Comparison of ENCODE assay signal across 2 cellular contexts in genomic region chr5:128477946-128478345, GRCh38.
TF ChIP-seq lines count a peak whose summit lies in the region.

No MANE protein-coding gene starts in this region.

TF ChIP-seq in SK-N-SH treated with all-trans-retinoic acid at 6 μM for 48 hours, 23 proteins besides CTCF, POLR2A, EP300 and RAD21 (continued from another document):
- TF ChIP-seq, protein P1, sequence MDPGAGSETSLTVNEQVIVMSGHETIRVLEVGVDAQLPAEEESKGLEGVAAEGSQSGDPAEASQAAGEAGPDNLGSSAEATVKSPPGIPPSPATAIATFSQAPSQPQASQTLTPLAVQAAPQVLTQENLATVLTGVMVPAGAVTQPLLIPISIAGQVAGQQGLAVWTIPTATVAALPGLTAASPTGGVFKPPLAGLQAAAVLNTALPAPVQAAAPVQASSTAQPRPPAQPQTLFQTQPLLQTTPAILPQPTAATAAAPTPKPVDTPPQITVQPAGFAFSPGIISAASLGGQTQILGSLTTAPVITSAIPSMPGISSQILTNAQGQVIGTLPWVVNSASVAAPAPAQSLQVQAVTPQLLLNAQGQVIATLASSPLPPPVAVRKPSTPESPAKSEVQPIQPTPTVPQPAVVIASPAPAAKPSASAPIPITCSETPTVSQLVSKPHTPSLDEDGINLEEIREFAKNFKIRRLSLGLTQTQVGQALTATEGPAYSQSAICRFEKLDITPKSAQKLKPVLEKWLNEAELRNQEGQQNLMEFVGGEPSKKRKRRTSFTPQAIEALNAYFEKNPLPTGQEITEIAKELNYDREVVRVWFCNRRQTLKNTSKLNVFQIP (CRISPR knock-in tag; IDR thresholded peaks at IDR 0.05; ENCODE audit: borderline replicate concordance, low read depth): no peak
- TF ChIP-seq ISL1 (CRISPR knock-in tag; IDR thresholded peaks at IDR 0.05): no peak
- no peak for TF ChIP-seq GLIS3 (CRISPR knock-in tag; IDR thresholded peaks at IDR 0.05)
- TF ChIP-seq CSRNP3 (CRISPR knock-in tag; IDR thresholded peaks at IDR 0.05): no peak
- TF ChIP-seq CREB5 (CRISPR knock-in tag; IDR thresholded peaks at IDR 0.05; ENCODE audit: low read depth): no peak
- no peak for TF ChIP-seq ESRRG (CRISPR knock-in tag; IDR thresholded peaks at IDR 0.05)
- no peak for TF ChIP-seq ARNTL (CRISPR knock-in tag; IDR thresholded peaks at IDR 0.05; ENCODE audit: borderline replicate concordance, low read depth)
TF ChIP-seq in SK-N-SH treated with all-trans-retinoic acid at 6 μM for 48 hours: peak in this region for 0.

TF ChIP-seq in SK-N-SH, 30 proteins besides CTCF, POLR2A, EP300 and RAD21 (continued from another document):
- TF ChIP-seq, protein P2, sequence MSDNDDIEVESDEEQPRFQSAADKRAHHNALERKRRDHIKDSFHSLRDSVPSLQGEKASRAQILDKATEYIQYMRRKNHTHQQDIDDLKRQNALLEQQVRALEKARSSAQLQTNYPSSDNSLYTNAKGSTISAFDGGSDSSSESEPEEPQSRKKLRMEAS (IDR thresholded peaks at IDR 0.05; ENCODE audit: low read depth): no peak
- TF ChIP-seq MXI1 (IDR thresholded peaks at IDR 0.05; ENCODE audit: low read depth, low read length): no peak
- no peak for TF ChIP-seq JUND (IDR thresholded peaks at IDR 0.05)
- no peak for TF ChIP-seq TEAD4 (IDR thresholded peaks at IDR 0.05; ENCODE audit: borderline replicate concordance, insufficient read depth)
- no peak for TF ChIP-seq POLR2AphosphoS5 (IDR thresholded peaks at IDR 0.05; ENCODE audit: low read depth, low read length)
- no peak for TF ChIP-seq TAF1 (IDR thresholded peaks at IDR 0.05; ENCODE audit: borderline replicate concordance, low read depth, low read length)
- no peak for TF ChIP-seq NRF1 (IDR thresholded peaks at IDR 0.05; ENCODE audit: low read depth, low read length)
- no peak for TF ChIP-seq IRF3 (IDR thresholded peaks at IDR 0.05; ENCODE audit: low read depth, low read length)
- TF ChIP-seq, protein P3, sequence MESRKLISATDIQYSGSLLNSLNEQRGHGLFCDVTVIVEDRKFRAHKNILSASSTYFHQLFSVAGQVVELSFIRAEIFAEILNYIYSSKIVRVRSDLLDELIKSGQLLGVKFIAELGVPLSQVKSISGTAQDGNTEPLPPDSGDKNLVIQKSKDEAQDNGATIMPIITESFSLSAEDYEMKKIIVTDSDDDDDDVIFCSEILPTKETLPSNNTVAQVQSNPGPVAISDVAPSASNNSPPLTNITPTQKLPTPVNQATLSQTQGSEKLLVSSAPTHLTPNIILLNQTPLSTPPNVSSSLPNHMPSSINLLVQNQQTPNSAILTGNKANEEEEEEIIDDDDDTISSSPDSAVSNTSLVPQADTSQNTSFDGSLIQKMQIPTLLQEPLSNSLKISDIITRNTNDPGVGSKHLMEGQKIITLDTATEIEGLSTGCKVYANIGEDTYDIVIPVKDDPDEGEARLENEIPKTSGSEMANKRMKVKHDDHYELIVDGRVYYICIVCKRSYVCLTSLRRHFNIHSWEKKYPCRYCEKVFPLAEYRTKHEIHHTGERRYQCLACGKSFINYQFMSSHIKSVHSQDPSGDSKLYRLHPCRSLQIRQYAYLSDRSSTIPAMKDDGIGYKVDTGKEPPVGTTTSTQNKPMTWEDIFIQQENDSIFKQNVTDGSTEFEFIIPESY (IDR thresholded peaks at IDR 0.05; ENCODE audit: borderline replicate concordance, low read depth): no peak
